18 cellular contexts compared by ENCODE assay signal in the genomic region with DNA sequence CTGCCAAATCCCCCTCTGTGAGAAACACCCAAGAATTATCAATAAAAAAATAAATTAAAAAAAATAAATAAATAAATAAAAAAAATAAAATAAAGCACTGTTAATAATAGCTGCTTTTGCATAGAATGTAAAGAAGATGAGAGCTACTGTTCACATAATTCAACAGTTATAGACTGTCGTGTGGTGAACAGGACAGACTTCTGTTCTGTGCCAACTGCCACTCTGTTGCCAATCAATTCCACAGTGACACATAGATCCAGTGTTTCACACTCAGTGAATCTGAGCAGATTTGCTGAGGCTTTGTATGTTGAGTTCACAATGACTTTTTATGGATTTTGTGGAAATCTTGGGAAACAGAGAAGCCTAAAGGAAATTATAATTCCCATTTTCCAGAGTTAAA. TPM values are rescaled to one million over a fixed set of nuclear protein-coding genes. Genes with fewer than 3 reads are reported as not detected.
A peak's percentile ranks its signal among the peaks of the same experiment; 100 is the strongest.
DNase-seq lines count a peak whose midpoint lies in the region; ATAC-seq, FAIRE-seq and TF ChIP-seq lines count a peak whose summit lies in the region.
"Had no signal": no experiment of that assay in that cellular context is flagged by ENCODE, and none has a peak within 500 bp of the region (broad histone marks: within the 10 kb centered on the region; RNA-seq: fewer than 3 reads in every experiment).

No MANE protein-coding gene starts in this region.

- CTCF ChIA-PET in HepG2 (lab: Yijun Ruan, JAX; ENCODE audit: low intra/inter-chr PET ratio, low total read pairs) = interaction anchor here (3.1 kb wide), 1 partner anchor 78 kb away, joined by 15 read pairs; no protein-coding TSS in a partner anchor

- no peaks in the 10 kb centered on the region for H3K9me2 ChIP-seq in OCI-LY1 (ENCODE audit: low read depth, low read length)

- no peak for TF ChIP-seq EP300 in HepG2 (IDR thresholded peaks at IDR 0.05; ENCODE audit: low read depth in 2 of 2, low read length in 2 of 2)
- no peak for TF ChIP-seq EP300 in HepG2 (CRISPR knock-in tag; IDR thresholded peaks at IDR 0.05; ENCODE audit: borderline replicate concordance)

- H3K4me2 ChIP-seq in BLaER1 treated with 17β-estradiol and CSF1 and Interleukin-3, amounts not matched to agents 10 nM and 100 nM = peak overlapping the region; percentile 72 to 96 (median 86)
- H3K4me2 ChIP-seq in KMS-11 (peak overlapping the region; percentile 39; the same call in 1 of the 2 replicates), OCI-LY1 (ENCODE audit: low read length) (peak overlapping the region; percentile 38; the same call in 1 of the 2 replicates), HepG2 (ENCODE audit: low read depth, low read length) (no peak overlapping the region)

- H2AFZ ChIP-seq in KMS-11 (ENCODE audit: low read depth) (no peak overlapping the region), OCI-LY1 (ENCODE audit: low read length) (no peak overlapping the region), HepG2 (ENCODE audit: low read length) (no peak overlapping the region)

- peaks cover 0 to 16% (median 13%) of the 10 kb centered on the region in 11 experiments; a peak in 10 of 22 replicates for H3K9me3 ChIP-seq in BLaER1 treated with 17β-estradiol and CSF1 and Interleukin-3, amounts not matched to agents 10 nM and 100 nM (replicated peaks in 1 of 11)
- H3K9me3 ChIP-seq in OCI-LY1 (ENCODE audit: low read length) (no peaks in the 10 kb centered on the region), HepG2 (ENCODE audit: low read length) (no peaks in the 10 kb centered on the region)

- H3K79me2 ChIP-seq in KMS-11 (ENCODE audit: insufficient read depth, low read depth) (peaks cover 29% of the 10 kb centered on the region), OCI-LY1 (ENCODE audit: insufficient read depth, low read length) (peaks cover 18% of the 10 kb centered on the region), HepG2 (ENCODE audit: insufficient read depth, low read length) (peaks cover 5% of the 10 kb centered on the region)

- peak overlapping the region in 2 of 3 experiments; percentile 69 to 92 for H3K27ac Mint-ChIP-seq in nephron
- H3K27ac Mint-ChIP-seq: CD4-positive, alpha-beta memory T cell; T-helper 1 cell treated with Interleukin-12 subunit alpha and Interleukin-12 subunit beta and Interleukin-4 antibody, amounts not matched to agents 30 μg/mL and 1 μg/mL, for 36 hours had no signal

- H3K36me3 Mint-ChIP-seq in nephron (ENCODE audit: low read depth) = no peaks in the 10 kb centered on the region
- H3K36me3 Mint-ChIP-seq: CD4-positive, alpha-beta memory T cell had no signal

- DNase-seq in HepG2 (ENCODE audit: low spot score) = no peak
- no peak for DNase-seq in cerebellar nuclear complex (lab: John Stamatoyannopoulos, UW)
- no peak for DNase-seq in COR-L47 (lab: John Stamatoyannopoulos, UW)
- no peak for DNase-seq in activated CD4-positive, CD25-positive, alpha-beta regulatory T cell treated with anti-CD3 and anti-CD28 coated beads, Interleukin-2, amount 50 U/mL, for 72 hours
- DNase-seq: AML-193; CD4-positive, alpha-beta memory T cell; DND-41; GF-D8; NCI-H1105 treated with DMSO at 0.1 percent for 48 hours; NCI-H187 treated with DMSO at 0.1 percent for 48 hours; NCI-H82; OCI-M1 had no signal

- no peaks in the 10 kb centered on the region for H3K9me3 Mint-ChIP-seq in nephron
- H3K9me3 Mint-ChIP-seq: CD4-positive, alpha-beta memory T cell; T-helper 1 cell treated with Interleukin-12 subunit alpha and Interleukin-12 subunit beta and Interleukin-4 antibody, amounts not matched to agents 30 μg/mL and 1 μg/mL, for 36 hours had no signal

- H3K4me3 ChIP-seq in BLaER1 treated with 17β-estradiol and CSF1 and Interleukin-3, amounts not matched to agents 10 nM and 100 nM = peak overlapping the region in 8 of 10 experiments; percentile 17 to 44 (median 34); a peak in 13 of 20 replicates
- no peak overlapping the region for H3K4me3 ChIP-seq in KMS-11 (IDR thresholded peaks at IDR 0.05; ENCODE audit: insufficient read depth, low read depth, low read length)
- no peak overlapping the region for H3K4me3 ChIP-seq in OCI-LY1 (ENCODE audit: low read depth, low read length, poor library complexity, severe bottlenecking)
- no peak overlapping the region for H3K4me3 ChIP-seq in HepG2 (replicated peaks in 1 of 3; ENCODE audit: insufficient read depth in 1 of 3, low read depth in 2 of 3, low read length in 3 of 3)

- H3F3A ChIP-seq in OCI-LY1 (ENCODE audit: insufficient read depth, low read length) = no peaks in the 10 kb centered on the region

- no peaks in the 10 kb centered on the region; a peak in 1 of 22 replicates for H4K20me1 ChIP-seq in BLaER1 treated with 17β-estradiol and CSF1 and Interleukin-3, amounts not matched to agents 10 nM and 100 nM
- H4K20me1 ChIP-seq in KMS-11 (ENCODE audit: insufficient read depth) (no peaks in the 10 kb centered on the region), OCI-LY1 (ENCODE audit: insufficient read depth, low read length) (no peaks in the 10 kb centered on the region), HepG2 (ENCODE audit: insufficient read depth, low read length) (no peaks in the 10 kb centered on the region)

- ATAC-seq in HepG2 = no peak

- no TSS peak for BruUV-seq in HepG2 (replicated peaks; lab: Mats Ljungman, UMichigan)

- peaks cover 37% of the 10 kb centered on the region for H3K4me1 Mint-ChIP-seq in nephron

- no peak for FAIRE-seq in HepG2 (lab: Jason Lieb, UNC)
- FAIRE-seq: D721Med had no signal

- peak overlapping the region; percentile 64 to 98 (median 94) for H3K27ac ChIP-seq in BLaER1 treated with 17β-estradiol and CSF1 and Interleukin-3, amounts not matched to agents 10 nM and 100 nM
- H3K27ac ChIP-seq in KMS-11 = no peak overlapping the region
- H3K27ac ChIP-seq in OCI-LY1 (ENCODE audit: low read depth, low read length, poor library complexity, severe bottlenecking) = peak overlapping the region; percentile 72
- no peak overlapping the region for H3K27ac ChIP-seq in HepG2 (ENCODE audit: extremely low read length, insufficient read depth, low read length)

- TF ChIP-seq POLR2A in HepG2 (IDR thresholded peaks at IDR 0.05; ENCODE audit: insufficient read depth in 1 of 2, low read depth in 2 of 2, low read length in 2 of 2) = no peak

- no peak overlapping the region for H3K4me3 Mint-ChIP-seq in nephron
- H3K4me3 Mint-ChIP-seq: CD4-positive, alpha-beta memory T cell; T-helper 1 cell treated with Interleukin-12 subunit alpha and Interleukin-12 subunit beta and Interleukin-4 antibody, amounts not matched to agents 30 μg/mL and 1 μg/mL, for 36 hours had no signal

- 100% methylated on average over 1 of the region's 1 CpG for WGBS in HepG2 (ENCODE audit: low lambda C conversion rate)

- in situ Hi-C loops in HepG2 (cut with HindIII; ENCODE audit: extremely low pct_ligation_motif_present, low pct_unique_long_range_greater_than_20kb) = no loop called here

- peaks cover 0 to 17% (median 10%) of the 10 kb centered on the region in 11 experiments; a peak in 13 of 22 replicates for H3K36me3 ChIP-seq in BLaER1 treated with 17β-estradiol and CSF1 and Interleukin-3, amounts not matched to agents 10 nM and 100 nM
- H3K36me3 ChIP-seq in KMS-11 (ENCODE audit: insufficient read depth) = no peaks in the 10 kb centered on the region
- H3K36me3 ChIP-seq in OCI-LY1 (ENCODE audit: insufficient read depth, low read length) = no peaks in the 10 kb centered on the region
- H3K36me3 ChIP-seq in HepG2 (replicated peaks in 1 of 2; ENCODE audit: control insufficient read depth in 1 of 2, insufficient read depth in 2 of 2, low read length in 2 of 2) = no peaks in the 10 kb centered on the region

- intact Hi-C loops in HepG2 (cut with micrococcal nuclease; ENCODE audit: unreplicated experiment) = no loop called here

- peak overlapping the region; percentile 69 to 88 (median 82) for H3K9ac ChIP-seq in BLaER1 treated with 17β-estradiol and CSF1 and Interleukin-3, amounts not matched to agents 10 nM and 100 nM
- H3K9ac ChIP-seq in KMS-11 (no peak overlapping the region), OCI-LY1 (ENCODE audit: low read length) (no peak overlapping the region; the same call in 1 of the 2 replicates), HepG2 (ENCODE audit: insufficient read depth, low read depth, low read length) (no peak overlapping the region)

- TF ChIP-seq RAD21 in HepG2 (CRISPR knock-in tag; IDR thresholded peaks at IDR 0.05) = no peak

- POLR2A ChIA-PET in HepG2 (lab: Yijun Ruan, JAX) = no interaction called here

- TF ChIP-seq CTCF in KMS-11 (conservative IDR thresholded peaks at IDR 0.05; ENCODE audit: low read depth, low read length) (no peak), OCI-LY1 (IDR thresholded peaks at IDR 0.05; ENCODE audit: low read length) (no peak), nephron (IDR thresholded peaks at IDR 0.05; ENCODE audit: unreplicated experiment in 3 of 3) (no peak), HepG2 (CRISPR knock-in tag; IDR thresholded peaks at IDR 0.05) (no peak)

- H3K27me3 ChIP-seq in BLaER1 treated with 17β-estradiol and CSF1 and Interleukin-3, amounts not matched to agents 10 nM and 100 nM = no peaks in the 10 kb centered on the region
- H3K27me3 ChIP-seq in KMS-11 (ENCODE audit: insufficient read depth, low read depth) (no peaks in the 10 kb centered on the region), OCI-LY1 (ENCODE audit: insufficient read depth, low read length) (no peaks in the 10 kb centered on the region), HepG2 (ENCODE audit: control insufficient read depth in 1 of 2, insufficient read depth in 2 of 2, low read length in 2 of 2) (no peaks in the 10 kb centered on the region)

- peaks cover 58 to 62% (median 60%) of the 10 kb centered on the region in 10 experiments for H3K4me1 ChIP-seq in BLaER1 treated with 17β-estradiol and CSF1 and Interleukin-3, amounts not matched to agents 10 nM and 100 nM
- H3K4me1 ChIP-seq in KMS-11 (ENCODE audit: low read depth, poor library complexity, severe bottlenecking) (peaks cover 38% of the 10 kb centered on the region), OCI-LY1 (ENCODE audit: insufficient read depth, low read length, severe bottlenecking) (peaks cover 20% of the 10 kb centered on the region), HepG2 (ENCODE audit: insufficient read depth, low read length) (peaks cover 29% of the 10 kb centered on the region)

- no peaks in the 10 kb centered on the region for H3K27me3 Mint-ChIP-seq in nephron (ENCODE audit: low read depth)
- H3K27me3 Mint-ChIP-seq: CD4-positive, alpha-beta memory T cell had no signal

RNA-seq across cellular contexts. Expression of a gene that starts 14.9 kb away (rescaled TPM):
- total RNA-seq in HepG2 (2016; rRNA removed; fragmentation: Illumina TruSeq; extraction: Trizol) = 10.0 and 15.6 TPM in 2 replicates
- total RNA-seq in HepG2 (2016; cell fraction: cytosol; rRNA removed; fragmentation: Illumina TruSeq; extraction: Trizol; ENCODE audit: low read depth) = 2.8 and 5.8 TPM in 2 replicates
- 9.8 and 13.9 TPM in 2 replicates for total RNA-seq in HepG2 (2016; cell fraction: insoluble cytoplasmic fraction; rRNA removed; fragmentation: Illumina TruSeq; extraction: Trizol)
- total RNA-seq in HepG2 (2016; cell fraction: membrane; rRNA removed; fragmentation: Illumina TruSeq; extraction: Trizol) = 3.2 and 4.3 TPM in 2 replicates
- 7.9 and 8.8 TPM in 2 replicates for total RNA-seq in HepG2 (2016; cell fraction: nucleus; rRNA removed; fragmentation: Illumina TruSeq; extraction: Trizol)
- 4.3 and 7.6 TPM in 2 replicates for polyA plus RNA-seq in HepG2 (2011; rRNA removed)
- polyA plus RNA-seq in HepG2 (2011; cell fraction: cytosol; rRNA removed) = 4.0 and 4.3 TPM in 2 replicates
- polyA plus RNA-seq in HepG2 (2011; cell fraction: nucleus; rRNA removed) = 5.0 and 5.6 TPM in 2 replicates
- 3.6 and 5.3 TPM in 2 replicates for polyA plus RNA-seq in HepG2 (2012)
- 0.28 and 0.32 TPM in 2 replicates for polyA plus RNA-seq in HepG2 (2016; cell fraction: cytosol; fragmentation: Illumina TruSeq; extraction: Trizol; ENCODE audit: low read depth)
- polyA plus RNA-seq in HepG2 (2016; cell fraction: insoluble cytoplasmic fraction; fragmentation: Illumina TruSeq; extraction: Trizol; ENCODE audit: low read depth) = 9.9 and 10.1 TPM in 2 replicates
- 0.65 and 0.99 TPM in 2 replicates for polyA plus RNA-seq in HepG2 (2016; cell fraction: membrane; fragmentation: Illumina TruSeq; extraction: Trizol; ENCODE audit: low read depth)
- 9.3 and 11.2 TPM in 2 replicates for polyA plus RNA-seq in HepG2 (2016; cell fraction: nucleus; fragmentation: Illumina TruSeq; extraction: Trizol; ENCODE audit: insufficient read depth, low read depth)
- 4.6 and 10.2 TPM in 2 replicates for polyA minus RNA-seq in HepG2 (2011; rRNA and poly(A)+ RNA removed; ENCODE audit: low replicate concordance)
- 4.4 and 6.0 TPM in 2 replicates for polyA minus RNA-seq in HepG2 (2011; cell fraction: cytosol; rRNA and poly(A)+ RNA removed)
- 6.2 and 6.3 TPM in 2 replicates for polyA minus RNA-seq in HepG2 (2011; cell fraction: nucleus; rRNA and poly(A)+ RNA removed)

RNA-seq across cellular contexts. Expression of a gene that starts 41.5 kb away (rescaled TPM):
- 1.3 and 2.3 TPM in 2 replicates for total RNA-seq in HepG2 (2016; rRNA removed; fragmentation: Illumina TruSeq; extraction: Trizol)
- total RNA-seq in HepG2 (2016; cell fraction: cytosol; rRNA removed; fragmentation: Illumina TruSeq; extraction: Trizol; ENCODE audit: low read depth) = 0.53 and 0.71 TPM in 2 replicates
- total RNA-seq in HepG2 (2016; cell fraction: insoluble cytoplasmic fraction; rRNA removed; fragmentation: Illumina TruSeq; extraction: Trizol) = 1.4 and 2.4 TPM in 2 replicates
- 1.2 and 1.3 TPM in 2 replicates for total RNA-seq in HepG2 (2016; cell fraction: membrane; rRNA removed; fragmentation: Illumina TruSeq; extraction: Trizol)
- total RNA-seq in HepG2 (2016; cell fraction: nucleus; rRNA removed; fragmentation: Illumina TruSeq; extraction: Trizol) = 2.1 and 2.5 TPM in 2 replicates
- polyA plus RNA-seq in HepG2 (2011; rRNA removed) = 1.7 TPM in 2 replicates
- 1.2 and 1.6 TPM in 2 replicates for polyA plus RNA-seq in HepG2 (2011; cell fraction: cytosol; rRNA removed)
- 1.4 and 1.8 TPM in 2 replicates for polyA plus RNA-seq in HepG2 (2011; cell fraction: nucleus; rRNA removed)
- polyA plus RNA-seq in HepG2 (2012) = 1.6 TPM in 2 replicates
- polyA plus RNA-seq in HepG2 (2016; cell fraction: cytosol; fragmentation: Illumina TruSeq; extraction: Trizol; ENCODE audit: low read depth) = 0.20 and 0.28 TPM in 2 replicates
- polyA plus RNA-seq in HepG2 (2016; cell fraction: insoluble cytoplasmic fraction; fragmentation: Illumina TruSeq; extraction: Trizol; ENCODE audit: low read depth) = 1.5 and 2.1 TPM in 2 replicates
- polyA plus RNA-seq in HepG2 (2016; cell fraction: membrane; fragmentation: Illumina TruSeq; extraction: Trizol; ENCODE audit: low read depth) = 0.54 and 0.77 TPM in 2 replicates
- 0.97 and 2.2 TPM in 2 replicates for polyA plus RNA-seq in HepG2 (2016; cell fraction: nucleus; fragmentation: Illumina TruSeq; extraction: Trizol; ENCODE audit: insufficient read depth, low read depth)
- polyA minus RNA-seq in HepG2 (2011; rRNA and poly(A)+ RNA removed; ENCODE audit: low replicate concordance) = 1.8 and 4.0 TPM in 2 replicates
- polyA minus RNA-seq in HepG2 (2011; cell fraction: cytosol; rRNA and poly(A)+ RNA removed) = 2.5 and 2.7 TPM in 2 replicates
- 4.5 and 7.1 TPM in 2 replicates for polyA minus RNA-seq in HepG2 (2011; cell fraction: nucleus; rRNA and poly(A)+ RNA removed)

RNA-seq across cellular contexts. Expression of a gene that starts 57.0 kb away (rescaled TPM):
- 10.1 and 14.1 TPM in 2 replicates for total RNA-seq in HepG2 (2016; rRNA removed; fragmentation: Illumina TruSeq; extraction: Trizol)
- 2.9 and 3.3 TPM in 2 replicates for total RNA-seq in HepG2 (2016; cell fraction: cytosol; rRNA removed; fragmentation: Illumina TruSeq; extraction: Trizol; ENCODE audit: low read depth)
- 9.8 and 14.0 TPM in 2 replicates for total RNA-seq in HepG2 (2016; cell fraction: insoluble cytoplasmic fraction; rRNA removed; fragmentation: Illumina TruSeq; extraction: Trizol)
- total RNA-seq in HepG2 (2016; cell fraction: membrane; rRNA removed; fragmentation: Illumina TruSeq; extraction: Trizol) = 10.0 and 10.9 TPM in 2 replicates
- total RNA-seq in HepG2 (2016; cell fraction: nucleus; rRNA removed; fragmentation: Illumina TruSeq; extraction: Trizol) = 8.0 and 9.6 TPM in 2 replicates
- polyA plus RNA-seq in HepG2 (2011; rRNA removed) = 6.3 and 7.2 TPM in 2 replicates
- 6.8 and 7.1 TPM in 2 replicates for polyA plus RNA-seq in HepG2 (2011; cell fraction: cytosol; rRNA removed)
- polyA plus RNA-seq in HepG2 (2011; cell fraction: nucleus; rRNA removed) = 4.3 and 4.5 TPM in 2 replicates
- 7.3 TPM in 2 replicates for polyA plus RNA-seq in HepG2 (2012)
- polyA plus RNA-seq in HepG2 (2016; cell fraction: cytosol; fragmentation: Illumina TruSeq; extraction: Trizol; ENCODE audit: low read depth) = 2.3 and 2.6 TPM in 2 replicates
- polyA plus RNA-seq in HepG2 (2016; cell fraction: insoluble cytoplasmic fraction; fragmentation: Illumina TruSeq; extraction: Trizol; ENCODE audit: low read depth) = 10.6 and 11.0 TPM in 2 replicates
- 5.8 TPM in 2 replicates for polyA plus RNA-seq in HepG2 (2016; cell fraction: membrane; fragmentation: Illumina TruSeq; extraction: Trizol; ENCODE audit: low read depth)
- polyA plus RNA-seq in HepG2 (2016; cell fraction: nucleus; fragmentation: Illumina TruSeq; extraction: Trizol; ENCODE audit: insufficient read depth, low read depth) = 6.0 and 9.1 TPM in 2 replicates
- polyA minus RNA-seq in HepG2 (2011; rRNA and poly(A)+ RNA removed; ENCODE audit: low replicate concordance) = 7.4 and 20.0 TPM in 2 replicates
- 5.0 and 6.0 TPM in 2 replicates for polyA minus RNA-seq in HepG2 (2011; cell fraction: cytosol; rRNA and poly(A)+ RNA removed)
- polyA minus RNA-seq in HepG2 (2011; cell fraction: nucleus; rRNA and poly(A)+ RNA removed) = 6.0 and 11.5 TPM in 2 replicates

Comparison
In these comparisons a context has a peak if more than half of its experiments do, and no peak if none do; other contexts are left out.
1. H3K27ac ChIP-seq: peak in BLaER1 treated with 17β-estradiol and CSF1 and Interleukin-3, amounts not matched to agents 10 nM and 100 nM (11 of 11) and OCI-LY1 (single experiment); none in KMS-11 (single experiment) and HepG2 (single experiment).
2. H3K4me3 ChIP-seq: peak in BLaER1 treated with 17β-estradiol and CSF1 and Interleukin-3, amounts not matched to agents 10 nM and 100 nM (8 of 10); none in KMS-11 (single experiment), OCI-LY1 (single experiment) and HepG2 (0 of 3).
3. H3K9ac ChIP-seq: peak in BLaER1 treated with 17β-estradiol and CSF1 and Interleukin-3, amounts not matched to agents 10 nM and 100 nM (11 of 11); none in KMS-11 (single experiment), OCI-LY1 (single experiment) and HepG2 (single experiment).